11 cellular contexts compared by ENCODE assay signal in genomic region chr20:43420192-43420591, GRCh38.
"Had no signal": no experiment of that assay in that cellular context is flagged by ENCODE, and none has a peak within 500 bp of the region (broad histone marks: within the 10 kb centered on the region; RNA-seq: fewer than 3 reads in every experiment).

No MANE protein-coding gene starts in this region.

- FAIRE-seq: H1, H54 had no signal

- H3K9me3 ChIP-seq: HAP-1 had no signal

- ATAC-seq: GM23338, HCT116 had no signal

- H3K4me2 ChIP-seq: GM23338 had no signal

- DNase-seq: GM23248, GOT3, H7, H9, HCEC 1CT, HFFc6 had no signal

- H2AFZ ChIP-seq: GM23248, GM23338 had no signal

- H3K4me1 ChIP-seq: HAP-1 had no signal

- H3K27ac ChIP-seq: GM23248 had no signal

- H3K36me3 ChIP-seq: HAP-1 had no signal

- H3K9ac ChIP-seq: GM23248 had no signal

- H3K4me3 ChIP-seq: GM23248, GM23338, HAP-1 had no signal
